1 cellular context compared by ENCODE assay signal in genomic region chr17:5042152-5043022, GRCh38.
TF ChIP-seq lines count a peak whose summit lies in the region.

No MANE protein-coding gene starts in this region.

TF ChIP-seq in K562, 482 proteins besides CTCF, POLR2A, EP300 and RAD21:
- TF ChIP-seq KLF6 (CRISPR knock-in tag; IDR thresholded peaks at IDR 0.05; ENCODE audit: borderline replicate concordance): no peak
- TF ChIP-seq HDAC1 (IDR thresholded peaks at IDR 0.05): peak in 1 of 2 experiments; percentile 50; a peak in 1 of 4 replicates
- no peak for TF ChIP-seq NFATC3 (IDR thresholded peaks at IDR 0.05)
- no peak for TF ChIP-seq CHD4 (IDR thresholded peaks at IDR 0.05; ENCODE audit: insufficient read depth, insufficient replicate concordance, low read depth, low read length, poor library complexity, severe bottlenecking)
- no peak for TF ChIP-seq E4F1 (CRISPR knock-in tag; IDR thresholded peaks at IDR 0.05; ENCODE audit: borderline replicate concordance)
- TF ChIP-seq ADNP (tag; IDR thresholded peaks at IDR 0.05): peak; percentile 57; the same call in 1 of the 2 replicates
- peak in 1 of 2 experiments; percentile 49; a peak in 1 of 4 replicates for TF ChIP-seq RCOR1 (IDR thresholded peaks at IDR 0.05; ENCODE audit: borderline replicate concordance in 1 of 2, low read depth in 2 of 2, low read length in 2 of 2)
- peak; percentile 76 for TF ChIP-seq NFIC (IDR thresholded peaks at IDR 0.05)
- TF ChIP-seq ZEB2 (IDR thresholded peaks at IDR 0.05): 0 out of 2 replicates have a peak, but pooled peaks have one; percentile 48
- TF ChIP-seq MCM7 (IDR thresholded peaks at IDR 0.05): no peak
- no peak for TF ChIP-seq STAG1 (CRISPR knock-in tag; IDR thresholded peaks at IDR 0.05; ENCODE audit: borderline replicate concordance)
- TF ChIP-seq ZNF696 (CRISPR knock-in tag; conservative IDR thresholded peaks at IDR 0.05): no peak
- TF ChIP-seq KLF16 (IDR thresholded peaks at IDR 0.05): 0 out of 2 replicates have a peak, but pooled peaks have one; percentile 16
- peak; percentile 73 for TF ChIP-seq TCF3 (CRISPR knock-in tag; IDR thresholded peaks at IDR 0.05)
- TF ChIP-seq ZNF586 (CRISPR knock-in tag; conservative IDR thresholded peaks at IDR 0.05): no peak
- peak; percentile 29; the same call in 1 of the 2 replicates for TF ChIP-seq GABPA (tag; conservative IDR thresholded peaks at IDR 0.05; ENCODE audit: low read depth)
- 0 out of 2 replicates have a peak, but pooled peaks have one; percentile 12 for TF ChIP-seq SMARCE1 (IDR thresholded peaks at IDR 0.05)
- peak; percentile 66 for TF ChIP-seq ZBTB40 (IDR thresholded peaks at IDR 0.05)
- no peak for TF ChIP-seq ZBTB40 (CRISPR knock-in tag; IDR thresholded peaks at IDR 0.05)
- no peak for TF ChIP-seq MNT (conservative IDR thresholded peaks at IDR 0.05)
- TF ChIP-seq SMC3 (conservative IDR thresholded peaks at IDR 0.05; ENCODE audit: insufficient read depth, low read depth, low read length): no peak
- peak; percentile 61 for TF ChIP-seq ARID1B (IDR thresholded peaks at IDR 0.05)
- peak; percentile 87 for TF ChIP-seq CBFA2T3 (IDR thresholded peaks at IDR 0.05)
- peak; percentile 73 for TF ChIP-seq CBFA2T2 (conservative IDR thresholded peaks at IDR 0.05)
- no peak for TF ChIP-seq GABPB1 (CRISPR knock-in tag; IDR thresholded peaks at IDR 0.05)
- TF ChIP-seq ZNF224 (CRISPR knock-in tag; IDR thresholded peaks at IDR 0.05): no peak
- no peak for TF ChIP-seq FOXK1 (CRISPR knock-in tag; IDR thresholded peaks at IDR 0.05; ENCODE audit: borderline replicate concordance)
- 0 out of 2 replicates have a peak, but pooled peaks have one; percentile 9 for TF ChIP-seq BCOR (IDR thresholded peaks at IDR 0.05)
- no peak for TF ChIP-seq IRF2 (CRISPR knock-in tag; IDR thresholded peaks at IDR 0.05)
- no peak for TF ChIP-seq MAFG (tag; conservative IDR thresholded peaks at IDR 0.05)
- 0 out of 2 replicates have a peak, but pooled peaks have one; percentile 17 for TF ChIP-seq HDAC2 (IDR thresholded peaks at IDR 0.05)
- TF ChIP-seq KDM1A (IDR thresholded peaks at IDR 0.05): peak; percentile 53 to 64
- TF ChIP-seq KDM4B (IDR thresholded peaks at IDR 0.05; ENCODE audit: borderline replicate concordance in 2 of 2, low read depth in 1 of 2): no peak
- TF ChIP-seq SAP30 (IDR thresholded peaks at IDR 0.05; ENCODE audit: borderline replicate concordance, insufficient read depth, low read depth, low read length, poor library complexity, severe bottlenecking): no peak
- no peak for TF ChIP-seq ZKSCAN3 (CRISPR knock-in tag; IDR thresholded peaks at IDR 0.05)
- TF ChIP-seq ZNF384 (IDR thresholded peaks at IDR 0.05; ENCODE audit: low read depth, low read length): peak; percentile 38
- no peak for TF ChIP-seq ZNF124 (CRISPR knock-in tag; IDR thresholded peaks at IDR 0.05)
- no peak for TF ChIP-seq NR2C2 (CRISPR knock-in tag; IDR thresholded peaks at IDR 0.05)
- no peak for TF ChIP-seq NR2C2 (tag; IDR thresholded peaks at IDR 0.05)
- no peak for TF ChIP-seq ZNF140 (CRISPR knock-in tag; IDR thresholded peaks at IDR 0.05)
- peak; percentile 70 for TF ChIP-seq TAL1 (IDR thresholded peaks at IDR 0.05)
- TF ChIP-seq ZNF12 (CRISPR knock-in tag; IDR thresholded peaks at IDR 0.05): no peak
- TF ChIP-seq CTBP1 (IDR thresholded peaks at IDR 0.05; ENCODE audit: borderline replicate concordance): peak; percentile 38; the same call in 1 of the 2 replicates
- TF ChIP-seq ATF3 (IDR thresholded peaks at IDR 0.05): peak; percentile 40; the same call in 1 of the 2 replicates
- no peak for TF ChIP-seq ATF3 (CRISPR knock-in tag; conservative IDR thresholded peaks at IDR 0.05)
- peak; percentile 45; the same call in 1 of the 2 replicates for TF ChIP-seq FOSL1 (tag; conservative IDR thresholded peaks at IDR 0.05)
- no peak for TF ChIP-seq RHOXF2B (CRISPR knock-in tag; conservative IDR thresholded peaks at IDR 0.05)
- peak; percentile 25; the same call in 1 of the 2 replicates for TF ChIP-seq MTA2 (IDR thresholded peaks at IDR 0.05; ENCODE audit: low read depth)
- peak; percentile 34; the same call in 1 of the 2 replicates for TF ChIP-seq GATA2 (CRISPR knock-in tag; IDR thresholded peaks at IDR 0.05)
- no peak for TF ChIP-seq ATF7 (IDR thresholded peaks at IDR 0.05)
- TF ChIP-seq JUND (IDR thresholded peaks at IDR 0.05; ENCODE audit: borderline replicate concordance, low read depth, low read length): 0 out of 2 replicates have a peak, but pooled peaks have one; percentile 11
- TF ChIP-seq JUND (tag; IDR thresholded peaks at IDR 0.05; ENCODE audit: borderline replicate concordance, low read depth, low read length): no peak
- TF ChIP-seq NCOR1 (IDR thresholded peaks at IDR 0.05): peak; percentile 48; the same call in 1 of the 2 replicates
- peak; percentile 29; the same call in 1 of the 2 replicates for TF ChIP-seq DPF2 (IDR thresholded peaks at IDR 0.05)
- no peak for TF ChIP-seq ETV5 (CRISPR knock-in tag; IDR thresholded peaks at IDR 0.05; ENCODE audit: low read depth)
- peak in 1 of 3 experiments; percentile 53; a peak in 1 of 6 replicates for TF ChIP-seq ZBTB11 (CRISPR knock-in tag; IDR thresholded peaks at IDR 0.05)
- peak; percentile 42; the same call in 1 of the 2 replicates for TF ChIP-seq TEAD4 (IDR thresholded peaks at IDR 0.05; ENCODE audit: low read length)
- TF ChIP-seq TEAD4 (CRISPR knock-in tag; IDR thresholded peaks at IDR 0.05; ENCODE audit: borderline replicate concordance): no peak
- 0 out of 2 replicates have a peak, but pooled peaks have one; percentile 31 for TF ChIP-seq POLR2AphosphoS5 (IDR thresholded peaks at IDR 0.05; ENCODE audit: control insufficient read depth, insufficient read depth, low read depth, low read length)
- no peak for TF ChIP-seq IFI16 (CRISPR knock-in tag; IDR thresholded peaks at IDR 0.05)
- TF ChIP-seq TEAD2 (tag; IDR thresholded peaks at IDR 0.05): no peak
